10 cellular contexts compared by ENCODE assay signal in the genomic region with DNA sequence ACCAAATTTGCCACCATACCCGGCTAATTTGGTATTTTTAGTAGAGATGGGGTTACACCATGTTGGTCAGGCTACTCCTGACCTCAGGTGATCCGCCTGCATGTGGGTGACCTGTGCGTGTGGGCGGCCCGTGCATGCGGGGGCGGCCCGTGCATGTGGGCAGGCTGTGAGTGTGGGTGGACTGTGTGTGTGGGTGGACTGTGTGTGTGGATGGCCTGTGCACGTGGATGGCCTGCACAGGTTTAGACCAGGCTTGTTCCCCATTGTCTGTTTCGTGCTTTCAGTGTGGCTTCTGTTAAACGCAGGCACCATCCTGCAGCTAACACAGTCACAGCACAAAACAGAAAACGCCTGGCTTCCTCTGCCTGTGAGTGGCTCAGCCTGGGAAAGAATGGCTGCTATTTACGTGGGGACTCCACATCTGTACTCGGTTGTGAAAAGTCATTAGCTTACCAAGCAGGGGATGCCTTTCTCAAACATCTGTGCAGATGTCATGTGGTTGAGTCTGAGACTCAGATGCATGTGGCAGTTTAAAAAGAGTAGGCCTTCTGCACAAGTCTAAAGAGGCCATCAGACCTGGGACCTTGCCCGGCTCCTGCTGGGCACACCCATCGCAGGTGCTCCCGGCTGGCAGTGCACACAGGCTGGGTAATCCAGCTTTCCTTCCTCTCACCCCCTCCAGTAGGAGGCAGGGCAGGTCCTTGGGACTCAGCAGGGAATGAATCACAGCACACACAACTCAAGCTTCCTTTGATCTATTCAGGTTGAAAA.
DNase-seq lines count a peak whose midpoint lies in the region; ATAC-seq and TF ChIP-seq lines count a peak whose summit lies in the region.
"Had no signal": no experiment of that assay in that cellular context is flagged by ENCODE, and none has a peak within 500 bp of the region (broad histone marks: within the 10 kb centered on the region; RNA-seq: fewer than 3 reads in every experiment).

No MANE protein-coding gene starts in this region.

- H3K27me3 Mint-ChIP-seq in osteocyte (ENCODE audit: unreplicated experiment), result peaks cover 12% of the 10 kb centered on the region

- peaks cover 2% of the 10 kb centered on the region for H3K27me3 ChIP-seq in DND-41 (ENCODE audit: insufficient read depth, low read length, poor library complexity)
- H3K27me3 ChIP-seq: ovary had no signal

- DNase-seq in DND-41 (no peak), NCI-H226 (peak; percentile 39), epithelial cell of prostate (ENCODE audit: low read depth, low spot score) (peak; percentile 41), osteocyte (ENCODE audit: extremely low spot score, unreplicated experiment) (peak; percentile 67), GM19238 (ENCODE audit: insufficient read length, low spot score) (no peak), germinal center (ENCODE audit: low spot score) (no peak), GF-D8 (lab: John Stamatoyannopoulos, UW) (no peak)
- no peak for DNase-seq in stimulated activated CD4-positive, alpha-beta T cell treated with anti-CD3 and anti-CD28 coated beads, Interleukin-2, amount 100 ng/mL, for 24 hours
- DNase-seq: NCI-H2171, ovary had no signal

- TF ChIP-seq CTCF in DND-41 (IDR thresholded peaks at IDR 0.05; ENCODE audit: borderline replicate concordance, extremely low read depth, low read length, poor library complexity, severe bottlenecking), result peak; percentile 7
- TF ChIP-seq CTCF in osteocyte (IDR thresholded peaks at IDR 0.05), result peak; percentile 8

- H3K36me3 ChIP-seq in DND-41 (ENCODE audit: insufficient read depth, low read length), result no peaks in the 10 kb centered on the region
- H3K36me3 ChIP-seq: ovary had no signal

- H3K9me3 Mint-ChIP-seq in osteocyte (ENCODE audit: unreplicated experiment), result no peaks in the 10 kb centered on the region

- no peak overlapping the region for H3K4me3 ChIP-seq in DND-41 (ENCODE audit: low read depth in 1 of 2, low read length in 2 of 2)
- H3K4me3 ChIP-seq: ovary had no signal

- no peak overlapping the region for H3K4me2 ChIP-seq in DND-41 (ENCODE audit: insufficient read depth, low read length)

- no peaks in the 10 kb centered on the region for H3K9me3 ChIP-seq in DND-41 (ENCODE audit: insufficient read depth, low read length, severe bottlenecking)
- H3K9me3 ChIP-seq: ovary had no signal

- no peak for ATAC-seq in DND-41 (ENCODE audit: insufficient read depth, low read depth)

- H3K27ac ChIP-seq in DND-41 (ENCODE audit: low read length), result no peak overlapping the region
- peak overlapping the region; percentile 44 for H3K27ac ChIP-seq in epithelial cell of prostate
- H3K27ac ChIP-seq: ovary had no signal

- no peak overlapping the region for H3K4me3 Mint-ChIP-seq in osteocyte (ENCODE audit: unreplicated experiment)

- no peaks in the 10 kb centered on the region for H4K20me1 ChIP-seq in DND-41 (ENCODE audit: insufficient read depth, low read length)

- H3K9ac ChIP-seq in DND-41 (ENCODE audit: low read depth, low read length), result no peak overlapping the region

- no peaks in the 10 kb centered on the region for H3K4me1 ChIP-seq in DND-41 (ENCODE audit: insufficient read depth, low read length)

- H3K79me2 ChIP-seq in DND-41 (ENCODE audit: insufficient read depth, low read length), result no peaks in the 10 kb centered on the region

- H3K4me1 Mint-ChIP-seq in osteocyte (ENCODE audit: unreplicated experiment), result no peaks in the 10 kb centered on the region

- H3K27ac Mint-ChIP-seq in osteocyte (ENCODE audit: unreplicated experiment), result no peak overlapping the region

- H3K36me3 Mint-ChIP-seq in osteocyte (ENCODE audit: unreplicated experiment), result no peaks in the 10 kb centered on the region

- no peak overlapping the region for H2AFZ ChIP-seq in DND-41 (ENCODE audit: low read depth, low read length)

Comparison
In these comparisons a context has a peak if more than half of its experiments do, and no peak if none do; other contexts are left out.
1. DNase-seq: peak in NCI-H226 (single experiment), epithelial cell of prostate (single experiment) and osteocyte (single experiment); none in DND-41 (single experiment), GM19238 (single experiment), germinal center (single experiment), GF-D8 (single experiment) and stimulated activated CD4-positive, alpha-beta T cell treated with anti-CD3 and anti-CD28 coated beads, Interleukin-2, amount 100 ng/mL, for 24 hours (0 of 2).